ENCODE assay signal across 10 cellular contexts in genomic region chr6:167056370-167056769, GRCh38. TPM values are rescaled to one million over a fixed set of nuclear protein-coding genes. Genes with fewer than 3 reads are reported as not detected.
DNase-seq lines count a peak whose midpoint lies in the region; ATAC-seq and TF ChIP-seq lines count a peak whose summit lies in the region.
"Had no signal": no experiment of that assay in that cellular context is flagged by ENCODE, and none has a peak within 500 bp of the region (broad histone marks: within the 10 kb centered on the region; RNA-seq: fewer than 3 reads in every experiment).

No MANE protein-coding gene starts in this region.

- POLR2A ChIA-PET in naive thymus-derived CD8-positive, alpha-beta T cell (lab: Charles Lee): interaction anchor here (1.2 kb wide), 1 partner anchor 13 kb away, joined by 3 read pairs; no protein-coding TSS in a partner anchor

- H3K27me3 Mint-ChIP-seq in naive thymus-derived CD8-positive, alpha-beta T cell: peaks cover 0 to 3% (median 0%) of the 10 kb centered on the region in 5 donors

- peak; percentile 100 for ATAC-seq in HG02870 (IDR thresholded peaks at IDR 0.05; ENCODE audit: unreplicated experiment)
- peak; percentile 68 to 72 for ATAC-seq in naive thymus-derived CD8-positive, alpha-beta T cell

- 75 to 89% (median 88%) methylated on average over 1 of the region's 1 CpG for WGBS in ovary, 3 donors

- H3K4me1 Mint-ChIP-seq in naive thymus-derived CD8-positive, alpha-beta T cell: peaks cover 7 to 28% (median 19%) of the 10 kb centered on the region in 4 donors

- H3K4me3 Mint-ChIP-seq in naive thymus-derived CD8-positive, alpha-beta T cell: peak overlapping the region in 3 of 10 donors; percentile 7 to 47 (median 24)

- TF ChIP-seq EP300 in ovary (IDR thresholded peaks at IDR 0.05): no peak

- DNase-seq in NCI-H2107 treated with DMSO at 0.1 percent for 48 hours (lab: John Stamatoyannopoulos, UW; ENCODE audit: unreplicated experiment) (peak; percentile 8), NCI-H2107 (lab: John Stamatoyannopoulos, UW) (no peak), SIG-M5 treated with dmso at 0.1 percent for 504 hours (lab: John Stamatoyannopoulos, UW; ENCODE audit: unreplicated experiment) (peak; percentile 81), NCI-H2171 (lab: John Stamatoyannopoulos, UW) (no peak), ovary (no peak), DMS79 treated with DMSO at 0.1 percent for 48 hours (lab: John Stamatoyannopoulos, UW) (no peak)
- DNase-seq in naive thymus-derived CD8-positive, alpha-beta T cell: peak in 3 of 10 donors; percentile 4 to 44 (median 43)

- no peak overlapping the region for H3K27ac ChIP-seq in ovary
- H3K27ac ChIP-seq: 22Rv1, SJSA1 had no signal

- peaks cover 0 to 4% (median 2%) of the 10 kb centered on the region in 3 donors for H3K36me3 Mint-ChIP-seq in naive thymus-derived CD8-positive, alpha-beta T cell

- H3K27me3 ChIP-seq in ovary: no peaks in the 10 kb centered on the region
- H3K27me3 ChIP-seq: SJSA1 had no signal

- peaks cover 2% of the 10 kb centered on the region for H3K4me1 ChIP-seq in ovary (ENCODE audit: insufficient read depth)
- H3K4me1 ChIP-seq: SJSA1 had no signal

- TF ChIP-seq CTCF in ovary (IDR thresholded peaks at IDR 0.05): no peak

- H3K9me3 Mint-ChIP-seq in naive thymus-derived CD8-positive, alpha-beta T cell: no peaks in the 10 kb centered on the region

- no peak for TF ChIP-seq POLR2A in ovary (IDR thresholded peaks at IDR 0.05)

- peak overlapping the region in 2 of 10 donors; percentile 51 to 61 for H3K27ac Mint-ChIP-seq in naive thymus-derived CD8-positive, alpha-beta T cell

- no peaks in the 10 kb centered on the region for H3K36me3 ChIP-seq in ovary
- H3K36me3 ChIP-seq: SJSA1 had no signal

- no peaks in the 10 kb centered on the region for H3K9me3 ChIP-seq in ovary
- H3K9me3 ChIP-seq: SJSA1 had no signal

- H3K4me3 ChIP-seq in ovary: no peak overlapping the region
- H3K4me3 ChIP-seq: SJSA1 had no signal

- intact Hi-C loops in ovary (cut with DNase I): no loop called here

RNA-seq across cellular contexts. Expression of gene CEP43, which starts 57.2 kb away (rescaled TPM):
- 10 to 100 TPM; 14.9 to 15.3 TPM for total RNA-seq in naive thymus-derived CD8-positive, alpha-beta T cell
- polyA plus RNA-seq in naive thymus-derived CD8-positive, alpha-beta T cell: 1 to 10 TPM; 2.5 to 4.5 (median 4.3) TPM
- total RNA-seq in ovary: 10 to 100 TPM; 12.3 to 39.5 (median 15.4) TPM
- polyA plus RNA-seq in ovary: 10 to 100 TPM in 1 of 2 donors, 1 to 10 TPM in 1; 7.5 to 13.7 TPM

Comparison
In these comparisons a context has a peak if more than half of its experiments do, and no peak if none do; other contexts are left out.
1. DNase-seq: peak in NCI-H2107 treated with DMSO at 0.1 percent for 48 hours (single experiment) and SIG-M5 treated with dmso at 0.1 percent for 504 hours (single experiment); none in NCI-H2107 (single experiment), NCI-H2171 (single experiment), ovary (0 of 5) and DMS79 treated with DMSO at 0.1 percent for 48 hours (single experiment).